In the genomic region with DNA sequence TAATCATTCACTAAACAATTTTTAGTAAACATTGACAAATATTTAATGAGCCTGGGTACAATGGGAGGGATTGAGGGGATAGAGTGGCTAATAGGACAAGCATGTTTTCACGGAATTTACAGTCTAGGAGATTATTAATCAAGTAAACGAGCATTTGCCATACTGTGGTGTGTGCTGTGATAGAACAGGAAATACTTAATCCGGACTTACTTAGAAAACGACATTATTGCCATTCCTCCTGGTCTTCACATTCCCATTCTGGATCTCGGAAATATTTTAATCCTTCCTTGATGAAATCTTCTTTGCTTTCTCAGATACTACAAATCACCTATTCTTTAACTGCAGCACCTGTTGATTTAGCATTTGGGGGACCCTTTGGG, we compare ENCODE assay signal across 8 cellular contexts. TPM values are rescaled to one million over a fixed set of nuclear protein-coding genes. Genes with fewer than 3 reads are reported as not detected.
DNase-seq lines count a peak whose midpoint lies in the region; ATAC-seq and TF ChIP-seq lines count a peak whose summit lies in the region.

No MANE protein-coding gene starts in this region.

- no peak for TF ChIP-seq POLR2A in tibial nerve (IDR thresholded peaks at IDR 0.05)
- no peak for TF ChIP-seq POLR2A in GM18505 (IDR thresholded peaks at IDR 0.05; ENCODE audit: borderline replicate concordance, extremely low read depth, insufficient read depth, insufficient read length)

- H3K27ac Mint-ChIP-seq in activated naive CD8-positive, alpha-beta T cell treated with anti-CD3 and anti-CD28 coated beads, Interleukin-2, amount 50 U/mL, for 24 hours = peak overlapping the region; percentile 89

- TF ChIP-seq CTCF in right atrium auricular region (IDR thresholded peaks at IDR 0.05) (no peak), tibial nerve (IDR thresholded peaks at IDR 0.05) (no peak)

- TF ChIP-seq EP300 in tibial nerve (IDR thresholded peaks at IDR 0.05) = no peak

- DNase-seq in right atrium auricular region (ENCODE audit: low spot score) = no peak
- no peak for DNase-seq in left cardiac atrium
- no peak for DNase-seq in activated naive CD8-positive, alpha-beta T cell treated with anti-CD3 and anti-CD28 coated beads, Interleukin-2, amount 50 U/mL, for 24 hours
- peak; percentile 82 for DNase-seq in kidney tubule cell (ENCODE audit: low spot score)
- no peak for DNase-seq in tibial nerve (ENCODE audit: low spot score in 2 of 2)
- DNase-seq in Ammon's horn (ENCODE audit: low spot score) = no peak
- no peak for DNase-seq in middle frontal gyrus (ENCODE audit: extremely low spot score, low spot score)

- H3K36me3 Mint-ChIP-seq in activated naive CD8-positive, alpha-beta T cell treated with anti-CD3 and anti-CD28 coated beads, Interleukin-2, amount 50 U/mL, for 24 hours (ENCODE audit: low read depth) = peaks cover 5% of the 10 kb centered on the region

- intact Hi-C loops in left cardiac atrium (cut with DNase I) = loop anchor here in 1 of 2 donors (5.0 kb wide), 1 partner anchor 136 kb away; no protein-coding TSS in a partner anchor

- peaks cover 3% of the 10 kb centered on the region for H3K27me3 Mint-ChIP-seq in activated naive CD8-positive, alpha-beta T cell treated with anti-CD3 and anti-CD28 coated beads, Interleukin-2, amount 50 U/mL, for 24 hours

- 5 to 10% methylated on average over 5 of the region's 5 CpGs for WGBS in tibial nerve, 2 donors

- H3K4me3 Mint-ChIP-seq in activated naive CD8-positive, alpha-beta T cell treated with anti-CD3 and anti-CD28 coated beads, Interleukin-2, amount 50 U/mL, for 24 hours = peak overlapping the region; percentile 98

- no peaks in the 10 kb centered on the region for H3K9me3 Mint-ChIP-seq in activated naive CD8-positive, alpha-beta T cell treated with anti-CD3 and anti-CD28 coated beads, Interleukin-2, amount 50 U/mL, for 24 hours

- H3K4me1 Mint-ChIP-seq in activated naive CD8-positive, alpha-beta T cell treated with anti-CD3 and anti-CD28 coated beads, Interleukin-2, amount 50 U/mL, for 24 hours = peaks cover 23% of the 10 kb centered on the region

- H3K27ac ChIP-seq in right atrium auricular region (peak overlapping the region; percentile 88 to 92), tibial nerve (peak overlapping the region; percentile 79 to 100 (median 94))

- H3K27me3 ChIP-seq in right atrium auricular region (no peaks in the 10 kb centered on the region), tibial nerve (no peaks in the 10 kb centered on the region)

- H3K4me1 ChIP-seq in right atrium auricular region = peaks cover 0 to 9% of the 10 kb centered on the region in 2 donors
- peaks cover 0 to 53% (median 8%) of the 10 kb centered on the region in 4 donors for H3K4me1 ChIP-seq in tibial nerve

- H3K9me3 ChIP-seq in right atrium auricular region = no peaks in the 10 kb centered on the region
- no peaks in the 10 kb centered on the region for H3K9me3 ChIP-seq in tibial nerve

- H3K36me3 ChIP-seq in right atrium auricular region (no peaks in the 10 kb centered on the region), tibial nerve (no peaks in the 10 kb centered on the region)

- peak overlapping the region; percentile 63 to 85 for H3K4me3 ChIP-seq in right atrium auricular region
- peak overlapping the region; percentile 79 to 97 (median 86) for H3K4me3 ChIP-seq in tibial nerve

- no peak for ATAC-seq in left cardiac atrium
- ATAC-seq in activated naive CD8-positive, alpha-beta T cell treated with anti-CD3 and anti-CD28 coated beads, Interleukin-2, amount 50 U/mL, for 24 hours = no peak
- ATAC-seq in GM18505 (IDR thresholded peaks at IDR 0.05; ENCODE audit: unreplicated experiment) = no peak

RNA-seq across cellular contexts. Expression of gene TTLL4, which starts 0.9 kb away (rescaled TPM):
- total RNA-seq in right atrium auricular region = 1 to 10 TPM; 8.2 to 9.9 TPM
- total RNA-seq in left cardiac atrium = 10 to 100 TPM in 1 of 2 donors, 1 to 10 TPM in 1; 8.0 to 12.3 TPM
- 10 to 100 TPM; 15.3 to 49.6 (median 38.4) TPM for total RNA-seq in tibial nerve

RNA-seq across cellular contexts. Expression of gene STK36, which starts 39.7 kb away (rescaled TPM):
- total RNA-seq in right atrium auricular region = 1 to 10 TPM; 6.0 to 8.5 TPM
- 10 to 100 TPM in 1 of 2 donors, 1 to 10 TPM in 1; 5.6 to 10.0 TPM for total RNA-seq in left cardiac atrium
- total RNA-seq in tibial nerve = 10 to 100 TPM; 63.9 to 71.4 (median 67.6) TPM

RNA-seq across cellular contexts. Expression of gene RNF25, which starts 39.7 kb away (rescaled TPM):
- total RNA-seq in right atrium auricular region (10 to 100 TPM; 13.9 to 18.2 TPM), left cardiac atrium (10 to 100 TPM; 13.6 to 15.0 TPM), tibial nerve (10 to 100 TPM; 13.5 to 57.0 (median 19.5) TPM)

RNA-seq across cellular contexts. Expression of gene BCS1L, which starts 52.1 kb away (rescaled TPM):
- total RNA-seq in right atrium auricular region = 10 to 100 TPM; 16.8 to 21.2 TPM
- total RNA-seq in left cardiac atrium = 10 to 100 TPM; 33.3 to 35.3 TPM
- 10 to 100 TPM; 28.2 to 45.2 (median 38.0) TPM for total RNA-seq in tibial nerve

RNA-seq across cellular contexts. Expression of gene ZNF142, which starts 52.1 kb away (rescaled TPM):
- total RNA-seq in right atrium auricular region (10 to 100 TPM; 13.6 to 17.9 TPM), left cardiac atrium (10 to 100 TPM; 12.6 to 17.8 TPM), tibial nerve (10 to 100 TPM; 24.7 to 31.7 (median 26.6) TPM)

Comparison
In these comparisons a context has a peak if more than half of its experiments do, and no peak if none do; other contexts are left out.
1. RNA of gene STK36, which starts 39.7 kb away (total RNA-seq): 63.9 to 71.4 TPM in tibial nerve; 5.6 to 10.0 TPM in left cardiac atrium and 6.0 to 8.5 TPM in right atrium auricular region; every median in the first group is over 4 times any median in the second.